ENCODE assay signal across 8 cellular contexts in genomic region chr12:106249411-106250135, GRCh38. TPM values are rescaled to one million over a fixed set of nuclear protein-coding genes. Genes with fewer than 3 reads are reported as not detected.
DNase-seq lines count a peak whose midpoint lies in the region; ATAC-seq, FAIRE-seq and TF ChIP-seq lines count a peak whose summit lies in the region.

No MANE protein-coding gene starts in this region.

- H3K9ac ChIP-seq in astrocyte (ENCODE audit: low read length), result peak overlapping the region; percentile 97
- no peak overlapping the region for H3K9ac ChIP-seq in kidney (ENCODE audit: low read length in 2 of 2)

- peak overlapping the region; percentile 89; the same call in 1 of the 2 replicates for H3K27ac ChIP-seq in ACC112 (ENCODE audit: low read depth, low read length)
- peak overlapping the region; percentile 94 for H3K27ac ChIP-seq in astrocyte (ENCODE audit: low read depth, low read length)
- H3K27ac ChIP-seq in osteoblast (ENCODE audit: low read depth, low read length), result peak overlapping the region; percentile 81
- H3K27ac ChIP-seq in kidney (ENCODE audit: low read depth in 2 of 2, low read length in 2 of 2), result no peak overlapping the region

- H3K36me3 Mint-ChIP-seq in astrocyte (ENCODE audit: low read depth, unreplicated experiment), result peaks cover 8% of the 10 kb centered on the region

- FAIRE-seq in astrocyte (lab: Jason Lieb, UNC), result no peak
- no peak for FAIRE-seq in kidney (lab: Jason Lieb, UNC)

- peaks cover 16% of the 10 kb centered on the region for H4K20me1 ChIP-seq in astrocyte (ENCODE audit: insufficient read depth, low read length)
- peaks cover 13% of the 10 kb centered on the region for H4K20me1 ChIP-seq in osteoblast (ENCODE audit: insufficient read depth, low read length)

- no peaks in the 10 kb centered on the region for H3K36me3 ChIP-seq in ACC112 (ENCODE audit: insufficient read depth, low read length)
- H3K36me3 ChIP-seq in astrocyte (ENCODE audit: insufficient read depth, low read length), result peaks cover 5% of the 10 kb centered on the region
- H3K36me3 ChIP-seq in osteoblast (ENCODE audit: insufficient read depth, low read length), result peaks cover 4% of the 10 kb centered on the region
- H3K36me3 ChIP-seq in kidney (ENCODE audit: control insufficient read depth in 1 of 2, insufficient read depth in 2 of 2, low read length in 2 of 2), result no peaks in the 10 kb centered on the region

- peak overlapping the region; percentile 22 for H3K27ac Mint-ChIP-seq in astrocyte (ENCODE audit: unreplicated experiment)

- peaks cover 25% of the 10 kb centered on the region for H3K4me1 Mint-ChIP-seq in astrocyte (ENCODE audit: low read depth, unreplicated experiment)

- H3K27me3 ChIP-seq in ACC112 (ENCODE audit: insufficient read depth, low read length) (no peaks in the 10 kb centered on the region), astrocyte (ENCODE audit: insufficient read depth, low read length) (no peaks in the 10 kb centered on the region), osteoblast (ENCODE audit: insufficient read depth, low read length) (no peaks in the 10 kb centered on the region)

- H3K4me3 ChIP-seq in ACC112 (ENCODE audit: low read depth, low read length), result peak overlapping the region; percentile 95
- no peak overlapping the region for H3K4me3 ChIP-seq in astrocyte (ENCODE audit: insufficient read depth, low read depth, low read length)
- no peak overlapping the region for H3K4me3 ChIP-seq in osteoblast (ENCODE audit: insufficient read depth, low read length)
- H3K4me3 ChIP-seq in kidney (ENCODE audit: low read length in 2 of 2), result no peak overlapping the region

- peaks cover 22% of the 10 kb centered on the region for H3K79me2 ChIP-seq in ACC112 (ENCODE audit: control insufficient read depth, insufficient read depth, low read length, unreplicated experiment)
- peaks cover 25% of the 10 kb centered on the region for H3K79me2 ChIP-seq in astrocyte (ENCODE audit: insufficient read depth, low read length)
- H3K79me2 ChIP-seq in osteoblast (ENCODE audit: insufficient read depth, low read length), result peaks cover 17% of the 10 kb centered on the region

- H3K4me1 ChIP-seq in ACC112 (ENCODE audit: control insufficient read depth, insufficient read depth, low read length, unreplicated experiment) (peaks cover 24% of the 10 kb centered on the region), astrocyte (ENCODE audit: insufficient read depth, low read length) (peaks cover 22% of the 10 kb centered on the region), osteoblast (ENCODE audit: insufficient read depth, low read length) (peaks cover 29% of the 10 kb centered on the region), kidney (ENCODE audit: control insufficient read depth in 1 of 2, insufficient read depth in 1 of 2, low read depth in 1 of 2, low read length in 2 of 2) (peaks cover 10 to 15% of the 10 kb centered on the region in 2 donors)

- DNase-seq in astrocyte (ENCODE audit: low read depth) (no peak), osteoblast (ENCODE audit: insufficient read length, low spot score, missing footprints) (no peak), iPS-NIHi11 (ENCODE audit: low spot score) (no peak), NOMO-1 (lab: John Stamatoyannopoulos, UW; ENCODE audit: unreplicated experiment in 2 of 2) (no peak), kidney (no peak)

- no peaks in the 10 kb centered on the region for H3K27me3 Mint-ChIP-seq in astrocyte (ENCODE audit: low read depth, unreplicated experiment)

- ATAC-seq in GM18870 (IDR thresholded peaks at IDR 0.05; ENCODE audit: unreplicated experiment), result peak; percentile 83
- peak; percentile 68 for ATAC-seq in HG02973 (IDR thresholded peaks at IDR 0.05; ENCODE audit: unreplicated experiment)

- peak overlapping the region; percentile 85 for H3K4me3 Mint-ChIP-seq in astrocyte (ENCODE audit: unreplicated experiment)

- H2AFZ ChIP-seq in ACC112 (ENCODE audit: low read length, unreplicated experiment) (no peak overlapping the region), astrocyte (ENCODE audit: low read depth, low read length) (no peak overlapping the region), osteoblast (ENCODE audit: low read length) (no peak overlapping the region)

- H3K9me3 Mint-ChIP-seq in astrocyte (ENCODE audit: unreplicated experiment), result no peaks in the 10 kb centered on the region

- H3K9me3 ChIP-seq in astrocyte (ENCODE audit: insufficient read depth, low read depth, low read length) (no peaks in the 10 kb centered on the region), osteoblast (ENCODE audit: low read depth, low read length) (no peaks in the 10 kb centered on the region), kidney (ENCODE audit: control insufficient read depth in 1 of 2, low read length in 2 of 2) (no peaks in the 10 kb centered on the region)

- intact Hi-C loops in kidney (cut with DNase I), result no loop called here

- peak overlapping the region; percentile 92 for H3K4me2 ChIP-seq in astrocyte (ENCODE audit: low read length)
- H3K4me2 ChIP-seq in osteoblast (ENCODE audit: insufficient read depth, low read length), result peak overlapping the region; percentile 89

- TF ChIP-seq CTCF in astrocyte (IDR thresholded peaks at IDR 0.05; ENCODE audit: insufficient read depth, low read depth, low read length) (no peak), osteoblast (IDR thresholded peaks at IDR 0.05; ENCODE audit: extremely low read depth, low read depth, low read length) (no peak), kidney (IDR thresholded peaks at IDR 0.05; ENCODE audit: borderline replicate concordance, extremely low read depth, insufficient read depth) (no peak)

RNA-seq across cellular contexts. Expression of gene CKAP4, which starts 1.8 kb away (rescaled TPM):
- 324 and 392 TPM in 2 replicates for total RNA-seq in astrocyte
- 184 TPM in 2 replicates for total RNA-seq in osteoblast
- 43.0 TPM for total RNA-seq in kidney
- 29.2 TPM for polyA plus RNA-seq in kidney (ENCODE audit: insufficient read depth, low read depth, low replicate concordance)

RNA-seq across cellular contexts. Expression of gene TCP11L2, which starts 53.0 kb away (rescaled TPM):
- total RNA-seq in astrocyte, result 22.0 and 27.4 TPM in 2 replicates
- 104 and 109 TPM in 2 replicates for total RNA-seq in osteoblast
- 34.5 TPM for total RNA-seq in kidney
- 2.3 TPM for polyA plus RNA-seq in kidney (ENCODE audit: insufficient read depth, low read depth, low replicate concordance)

Comparison
In these comparisons a context has a peak if more than half of its experiments do, and no peak if none do; other contexts are left out.
1. H3K27ac ChIP-seq: peak in ACC112 (single experiment), astrocyte (single experiment) and osteoblast (single experiment); none in kidney (0 of 2).